ENCODE assay signal across 8 cellular contexts in genomic region chr9:112348257-112348992, GRCh38. TPM values are rescaled to one million over a fixed set of nuclear protein-coding genes. Genes with fewer than 3 reads are reported as not detected.
DNase-seq lines count a peak whose midpoint lies in the region; ATAC-seq and TF ChIP-seq lines count a peak whose summit lies in the region.

No MANE protein-coding gene starts in this region.

- peaks cover 2% of the 10 kb centered on the region for H3K27me3 Mint-ChIP-seq in CD8-positive, alpha-beta T cell (ENCODE audit: low read depth)

- H3K27ac Mint-ChIP-seq in CD8-positive, alpha-beta T cell: no peak overlapping the region

- CTCF ChIA-PET in CD8-positive, alpha-beta T cell (lab: Charles Lee): interaction anchor here (1.1 to 1.3 kb wide), 2 partner anchors 251 kb away, joined by 3 to 5 read pairs; no protein-coding TSS in a partner anchor

- DNase-seq in CD8-positive, alpha-beta T cell: peak; percentile 19 to 82 (median 67)
- DNase-seq in MG63 (peak; percentile 64), activated T-cell treated with anti-CD3 and anti-CD28 coated beads for 24 hours (ENCODE audit: low read depth) (peak; percentile 71), epithelial cell of prostate (ENCODE audit: low read depth, low spot score) (no peak), GM10266 (ENCODE audit: extremely low spot score) (no peak)
- DNase-seq in stimulated activated CD8-positive, alpha-beta memory T cell treated with anti-CD3 and anti-CD28 coated beads, Interleukin-2, amount 100 ng/mL, for 48 hours (ENCODE audit: low read depth in 2 of 2): peak; percentile 66 to 72

- H3K4me1 Mint-ChIP-seq in CD8-positive, alpha-beta T cell (ENCODE audit: low read depth): peaks cover 10% of the 10 kb centered on the region

- no peak for TF ChIP-seq CTCF in CD8-positive, alpha-beta T cell (IDR thresholded peaks at IDR 0.05)
- TF ChIP-seq CTCF in GM10266 (IDR thresholded peaks at IDR 0.05; ENCODE audit: control insufficient read depth, insufficient read depth, low read depth, missing control alignments): no peak

- peak overlapping the region; percentile 2 for H3K4me3 ChIP-seq in CD8-positive, alpha-beta T cell (ENCODE audit: low read depth, low read length)
- H3K4me3 ChIP-seq in MG63 (peak overlapping the region; percentile 47), mucosa of stomach (ENCODE audit: low read length) (peak overlapping the region; percentile 45)

- ATAC-seq in CD8-positive, alpha-beta T cell: peak; percentile 40
- no peak for ATAC-seq in HG03108 (IDR thresholded peaks at IDR 0.05; ENCODE audit: unreplicated experiment)

- no peaks in the 10 kb centered on the region for H3K9me3 ChIP-seq in CD8-positive, alpha-beta T cell (ENCODE audit: low read length)
- H3K9me3 ChIP-seq in MG63 (no peaks in the 10 kb centered on the region), mucosa of stomach (ENCODE audit: control insufficient read depth, low read length) (no peaks in the 10 kb centered on the region)

- POLR2A ChIA-PET in CD8-positive, alpha-beta T cell (lab: Charles Lee): no interaction called here

- H3K27me3 ChIP-seq in CD8-positive, alpha-beta T cell (ENCODE audit: insufficient read depth, low read length): no peaks in the 10 kb centered on the region
- no peaks in the 10 kb centered on the region for H3K27me3 ChIP-seq in MG63
- no peaks in the 10 kb centered on the region for H3K27me3 ChIP-seq in mucosa of stomach (ENCODE audit: control insufficient read depth, insufficient read depth, low read length)

- peaks cover 3% of the 10 kb centered on the region for H3K4me1 ChIP-seq in CD8-positive, alpha-beta T cell (ENCODE audit: insufficient read depth, low read length)
- H3K4me1 ChIP-seq in mucosa of stomach (ENCODE audit: control insufficient read depth, insufficient read depth, low read length): peaks cover 4% of the 10 kb centered on the region

- H3K9me3 Mint-ChIP-seq in CD8-positive, alpha-beta T cell: no peaks in the 10 kb centered on the region

- H3K4me3 Mint-ChIP-seq in CD8-positive, alpha-beta T cell: peak overlapping the region; percentile 72

- no peaks in the 10 kb centered on the region for H3K36me3 ChIP-seq in CD8-positive, alpha-beta T cell (ENCODE audit: insufficient read depth, low read length)
- H3K36me3 ChIP-seq in MG63 (no peaks in the 10 kb centered on the region), mucosa of stomach (ENCODE audit: control insufficient read depth, insufficient read depth, low read length) (no peaks in the 10 kb centered on the region)

- intact Hi-C loops in CD8-positive, alpha-beta T cell (cut with DNase I, micrococcal nuclease): loop anchor here in 1 of 2 experiments (1.0 kb wide), 1 partner anchor 15 kb away; the partner anchor contains the start of gene PTBP3

- peak overlapping the region; percentile 76 for H3K9ac ChIP-seq in mucosa of stomach (ENCODE audit: low read length)

- H3K36me3 Mint-ChIP-seq in CD8-positive, alpha-beta T cell: no peaks in the 10 kb centered on the region

- H3K27ac ChIP-seq in CD8-positive, alpha-beta T cell (ENCODE audit: low read depth, low read length): no peak overlapping the region
- H3K27ac ChIP-seq in epithelial cell of prostate: peak overlapping the region; percentile 32

RNA-seq across cellular contexts. Expression of gene PTBP3, which starts 15.0 kb away (rescaled TPM):
- total RNA-seq in CD8-positive, alpha-beta T cell: 100 to 1,000 TPM in 1 of 2 experiments, 10 to 100 TPM in 1; 96.8 to 112 TPM
- total RNA-seq in MG63 (2014; rRNA removed; shearing (Covaris generic); ENCODE audit: low replicate concordance): 16.3 and 20.7 TPM in 2 replicates

RNA-seq across cellular contexts. Expression of gene HSDL2, which starts 31.5 kb away (rescaled TPM):
- 1 to 10 TPM; 3.0 to 4.0 TPM for total RNA-seq in CD8-positive, alpha-beta T cell
- total RNA-seq in MG63 (2014; rRNA removed; shearing (Covaris generic); ENCODE audit: low replicate concordance): 32.1 and 44.3 TPM in 2 replicates

Comparison
In these comparisons a context has a peak if more than half of its experiments do, and no peak if none do; other contexts are left out.
1. DNase-seq: peak in CD8-positive, alpha-beta T cell (7 of 7), MG63 (single experiment), activated T-cell treated with anti-CD3 and anti-CD28 coated beads for 24 hours (single experiment) and stimulated activated CD8-positive, alpha-beta memory T cell treated with anti-CD3 and anti-CD28 coated beads, Interleukin-2, amount 100 ng/mL, for 48 hours (2 of 2); none in epithelial cell of prostate (single experiment) and GM10266 (single experiment).
2. Peak in every context shown above with its lines, with median percentiles within 50 percentile points of each other: H3K4me3 ChIP-seq.